In genomic region chr7:100567751-100568175, GRCh38 we compare ENCODE assay signal across 13 cellular contexts. TPM values are rescaled to one million over a fixed set of nuclear protein-coding genes. Genes with fewer than 3 reads are reported as not detected.
DNase-seq lines count a peak whose midpoint lies in the region; ATAC-seq and TF ChIP-seq lines count a peak whose summit lies in the region.
"Had no signal": no experiment of that assay in that cellular context is flagged by ENCODE, and none has a peak within 500 bp of the region (broad histone marks: within the 10 kb centered on the region; RNA-seq: fewer than 3 reads in every experiment).

No MANE protein-coding gene starts in this region.

- no peak overlapping the region for H3K4me3 ChIP-seq in osteoblast (ENCODE audit: insufficient read depth, low read length)
- H3K4me3 ChIP-seq: breast epithelium had no signal

- no peaks in the 10 kb centered on the region for H3K36me3 ChIP-seq in osteoblast (ENCODE audit: insufficient read depth, low read length)
- H3K36me3 ChIP-seq: breast epithelium had no signal

- H3K9me3 Mint-ChIP-seq in activated T-helper 17 cell treated with anti-CD3 and anti-CD28 coated beads, Interleukin-2, amount 50 U/mL, for 72 hours, result no peaks in the 10 kb centered on the region
- H3K9me3 Mint-ChIP-seq: activated T-helper 1 cell treated with anti-CD3 and anti-CD28 coated beads, Interleukin-12 subunit alpha, Interleukin-12 subunit beta, Interleukin-2, Interleukin-4 antibody, amounts not matched to agents 30 ng/mL and 10 ng/mL and 1 ng/mL, durations not matched to agents 14 hours and 24 hours and 36 hours had no signal

- H3K27me3 Mint-ChIP-seq in activated T-helper 17 cell treated with anti-CD3 and anti-CD28 coated beads, Interleukin-2, amount 50 U/mL, for 72 hours, result no peaks in the 10 kb centered on the region

- peaks cover 21% of the 10 kb centered on the region for H3K4me1 Mint-ChIP-seq in activated T-helper 17 cell treated with anti-CD3 and anti-CD28 coated beads, Interleukin-2, amount 50 U/mL, for 72 hours

- no peaks in the 10 kb centered on the region for H3K79me2 ChIP-seq in osteoblast (ENCODE audit: insufficient read depth, low read length)

- no peaks in the 10 kb centered on the region for H3K9me3 ChIP-seq in osteoblast (ENCODE audit: low read depth, low read length)
- H3K9me3 ChIP-seq: breast epithelium had no signal

- DNase-seq in NCI-H748 (lab: John Stamatoyannopoulos, UW; ENCODE audit: unreplicated experiment) (peak; percentile 55), NCI-H748 treated with DMSO at 0.1 percent for 48 hours (lab: John Stamatoyannopoulos, UW) (no peak), osteoblast (ENCODE audit: insufficient read length, low spot score, missing footprints) (peak; percentile 82), NCI-H2029 treated with DMSO at 0.1 percent for 48 hours (lab: John Stamatoyannopoulos, UW) (no peak), epidermal melanocyte (ENCODE audit: insufficient read length, low spot score) (no peak)
- DNase-seq: midbrain, NCI-H2107 had no signal

- no peak overlapping the region for H3K4me2 ChIP-seq in osteoblast (ENCODE audit: insufficient read depth, low read length)

- peaks cover 8% of the 10 kb centered on the region for H3K4me1 ChIP-seq in osteoblast (ENCODE audit: insufficient read depth, low read length)

- H3K4me3 Mint-ChIP-seq in activated T-helper 17 cell treated with anti-CD3 and anti-CD28 coated beads, Interleukin-2, amount 50 U/mL, for 72 hours, result no peak overlapping the region
- H3K4me3 Mint-ChIP-seq: activated T-helper 1 cell treated with anti-CD3 and anti-CD28 coated beads, Interleukin-12 subunit alpha, Interleukin-12 subunit beta, Interleukin-2, Interleukin-4 antibody, amounts not matched to agents 30 ng/mL and 10 ng/mL and 1 ng/mL, durations not matched to agents 14 hours and 24 hours and 36 hours had no signal

- ATAC-seq in HG03108 (IDR thresholded peaks at IDR 0.05; ENCODE audit: unreplicated experiment), result peak; percentile 34
- ATAC-seq in activated T-helper 17 cell treated with anti-CD3 and anti-CD28 coated beads, Interleukin-2, amount 50 U/mL, for 72 hours (replicated peaks), result no peak
- ATAC-seq in GM18858 (IDR thresholded peaks at IDR 0.05; ENCODE audit: unreplicated experiment), result no peak

- no peak overlapping the region for H3K27ac ChIP-seq in osteoblast (ENCODE audit: low read depth, low read length)

- TF ChIP-seq CTCF in osteoblast (IDR thresholded peaks at IDR 0.05; ENCODE audit: extremely low read depth, low read depth, low read length), result no peak

- H3K27ac Mint-ChIP-seq in activated T-helper 17 cell treated with anti-CD3 and anti-CD28 coated beads, Interleukin-2, amount 50 U/mL, for 72 hours, result peak overlapping the region; percentile 54
- H3K27ac Mint-ChIP-seq: activated T-helper 1 cell treated with anti-CD3 and anti-CD28 coated beads, Interleukin-12 subunit alpha, Interleukin-12 subunit beta, Interleukin-2, Interleukin-4 antibody, amounts not matched to agents 30 ng/mL and 10 ng/mL and 1 ng/mL, durations not matched to agents 14 hours and 24 hours and 36 hours had no signal

- peaks cover 2% of the 10 kb centered on the region for H3K27me3 ChIP-seq in osteoblast (ENCODE audit: insufficient read depth, low read length)
- H3K27me3 ChIP-seq: breast epithelium had no signal

- peaks cover 39% of the 10 kb centered on the region for H3K36me3 Mint-ChIP-seq in activated T-helper 17 cell treated with anti-CD3 and anti-CD28 coated beads, Interleukin-2, amount 50 U/mL, for 72 hours (ENCODE audit: low read depth)

- peaks cover 4% of the 10 kb centered on the region for H4K20me1 ChIP-seq in osteoblast (ENCODE audit: insufficient read depth, low read length)

- no peak overlapping the region for H2AFZ ChIP-seq in osteoblast (ENCODE audit: low read length)

RNA-seq across cellular contexts. Expression of gene SAP25, which starts 5.9 kb away (rescaled TPM):
- total RNA-seq in activated T-helper 17 cell treated with anti-CD3 and anti-CD28 coated beads, Interleukin-2, amount 50 U/mL, for 72 hours, result 10 to 100 TPM in 1 of 2 donors, 1 to 10 TPM in 1; 7.6 to 12.9 TPM
- total RNA-seq in osteoblast, result not detected in 2 replicates
- total RNA-seq: renal cortical epithelial cell had no signal

RNA-seq across cellular contexts. Expression of gene LRCH4, which starts 18.2 kb away (rescaled TPM):
- total RNA-seq in activated T-helper 17 cell treated with anti-CD3 and anti-CD28 coated beads, Interleukin-2, amount 50 U/mL, for 72 hours, result 10 to 100 TPM; 81.1 to 96.4 TPM
- total RNA-seq in osteoblast, result 14.5 and 18.0 TPM in 2 replicates

RNA-seq across cellular contexts. Expression of gene FBXO24, which starts 18.4 kb away (rescaled TPM):
- total RNA-seq in activated T-helper 17 cell treated with anti-CD3 and anti-CD28 coated beads, Interleukin-2, amount 50 U/mL, for 72 hours, result 1 to 10 TPM; 1.5 to 5.6 TPM
- under 0.01 and 0.36 TPM in 2 replicates for total RNA-seq in osteoblast

RNA-seq across cellular contexts. Expression of gene AGFG2, which starts 28.8 kb away (rescaled TPM):
- 10 to 100 TPM; 48.3 to 50.7 TPM for total RNA-seq in activated T-helper 17 cell treated with anti-CD3 and anti-CD28 coated beads, Interleukin-2, amount 50 U/mL, for 72 hours
- total RNA-seq in osteoblast, result 6.5 and 9.4 TPM in 2 replicates

RNA-seq across cellular contexts. Expression of gene PCOLCE, which starts 34.4 kb away (rescaled TPM):
- total RNA-seq in activated T-helper 17 cell treated with anti-CD3 and anti-CD28 coated beads, Interleukin-2, amount 50 U/mL, for 72 hours, result 10 to 100 TPM; 10.7 to 22.2 TPM
- 231 and 259 TPM in 2 replicates for total RNA-seq in osteoblast

Comparison
In these comparisons a context has a peak if more than half of its experiments do, and no peak if none do; other contexts are left out.
1. DNase-seq: peak in NCI-H748 (single experiment) and osteoblast (single experiment); none in NCI-H748 treated with DMSO at 0.1 percent for 48 hours (single experiment), NCI-H2029 treated with DMSO at 0.1 percent for 48 hours (single experiment) and epidermal melanocyte (single experiment).